Comparison of ENCODE assay signal across 8 cellular contexts in genomic region chr7:48035301-48035966, GRCh38. TPM values are rescaled to one million over a fixed set of nuclear protein-coding genes. Genes with fewer than 3 reads are reported as not detected.
A peak's percentile ranks its signal among the peaks of the same experiment; 100 is the strongest.
DNase-seq lines count a peak whose midpoint lies in the region; ATAC-seq, FAIRE-seq and TF ChIP-seq lines count a peak whose summit lies in the region.

Gene C7orf57 (plus strand): TSS chr7:48035543. CDS start chr7:48036309, 766 bp downstream.

- H3K27ac Mint-ChIP-seq in progenitor cell of endocrine pancreas (no peak within 1 kb of the TSS), type B pancreatic cell (peak within 1 kb of the TSS; percentile 67)

- intact Hi-C loops in right cardiac atrium (cut with DNase I), result loop anchor here in 3 of 4 donors (10.0 kb wide), 3 partner anchors 59 to 79 kb away; no protein-coding TSS in a partner anchor

- H3K27me3 ChIP-seq in right cardiac atrium (ENCODE audit: control insufficient read depth, insufficient read depth), result no peaks in the 10 kb centered on the region

- in situ Hi-C loops in G401 (cut with HindIII; ENCODE audit: low sequenced_read_pairs), result no loop called here

- H3K36me3 Mint-ChIP-seq in progenitor cell of endocrine pancreas (ENCODE audit: insufficient read depth), result no peaks in the 10 kb centered on the region
- no peaks in the 10 kb centered on the region for H3K36me3 Mint-ChIP-seq in type B pancreatic cell

- no peaks in the 10 kb centered on the region for H3K9me3 Mint-ChIP-seq in progenitor cell of endocrine pancreas (ENCODE audit: low read depth)
- no peaks in the 10 kb centered on the region for H3K9me3 Mint-ChIP-seq in type B pancreatic cell

- under 1% methylated on average over 62 of the region's 62 CpGs for WGBS in right cardiac atrium

- H3K4me3 ChIP-seq in right cardiac atrium (ENCODE audit: low read length), result peak within 1 kb of the TSS; percentile 44

- H3K27ac ChIP-seq in right cardiac atrium (ENCODE audit: low read length), result no peak within 1 kb of the TSS

- H3K4me1 Mint-ChIP-seq in progenitor cell of endocrine pancreas (ENCODE audit: low read depth) (peaks cover 5% of the 10 kb centered on the region), type B pancreatic cell (ENCODE audit: unreplicated experiment) (no peaks in the 10 kb centered on the region)

- no peak for TF ChIP-seq CTCF in progenitor cell of endocrine pancreas (IDR thresholded peaks at IDR 0.05; ENCODE audit: unreplicated experiment)
- TF ChIP-seq CTCF in type B pancreatic cell (conservative IDR thresholded peaks at IDR 0.05), result no peak

- H3K4me3 Mint-ChIP-seq in progenitor cell of endocrine pancreas (ENCODE audit: low read depth) (peak within 1 kb of the TSS; percentile 76), type B pancreatic cell (peak within 1 kb of the TSS; percentile 88)

- DNase-seq in G401 (ENCODE audit: low spot score), result peak; percentile 81
- DNase-seq in H54 (ENCODE audit: insufficient read length, low spot score), result peak; percentile 97
- DNase-seq in LoVo (ENCODE audit: low spot score), result peak; percentile 90
- DNase-seq in T-helper 1 cell, result peak; percentile 68 to 86 (median 76)
- peak; percentile 30 to 88 (median 74) for DNase-seq in amygdala (lab: John Stamatoyannopoulos, UW)
- DNase-seq in right cardiac atrium, result peak; percentile 95 to 97 (median 97)
- DNase-seq in progenitor cell of endocrine pancreas (ENCODE audit: low spot score, unreplicated experiment), result peak; percentile 82
- DNase-seq in type B pancreatic cell (ENCODE audit: extremely low spot score, unreplicated experiment), result peak; percentile 90

- peaks cover 55% of the 10 kb centered on the region for H3K27me3 Mint-ChIP-seq in progenitor cell of endocrine pancreas
- peaks cover 85% of the 10 kb centered on the region for H3K27me3 Mint-ChIP-seq in type B pancreatic cell

- no peaks in the 10 kb centered on the region for H3K4me1 ChIP-seq in right cardiac atrium (ENCODE audit: control insufficient read depth, insufficient read depth, low read length)

- H3K9me3 ChIP-seq in right cardiac atrium (ENCODE audit: control insufficient read depth, low read length), result no peaks in the 10 kb centered on the region

- TF ChIP-seq POLR2A in H54 (IDR thresholded peaks at IDR 0.05; ENCODE audit: low read depth, low read length), result no peak

- ATAC-seq in right cardiac atrium, result peak; percentile 100

- FAIRE-seq in H54 (lab: Jason Lieb, UNC), result no peak

RNA-seq across cellular contexts. Expression of gene C7orf57, which starts in this region (rescaled TPM):
- 0.47 and 0.49 TPM in 2 replicates for total RNA-seq in G401 (2014; rRNA removed; shearing (Covaris generic))
- total RNA-seq in right cardiac atrium, result not detected
- not detected for polyA plus RNA-seq in right cardiac atrium
- total RNA-seq in progenitor cell of endocrine pancreas, result not detected in 2 replicates
- 0.36 and 1.5 TPM in 2 replicates for total RNA-seq in type B pancreatic cell (ENCODE audit: low replicate concordance)

Comparison
In these comparisons a context has a peak if more than half of its experiments do, and no peak if none do; other contexts are left out.
1. Peak in DNase-seq in G401; RNA of the gene not detected or under 1 TPM.
2. Peak in DNase-seq, ATAC-seq and H3K4me3 ChIP-seq in right cardiac atrium; RNA of the gene not detected or under 1 TPM.
3. Peak in DNase-seq in progenitor cell of endocrine pancreas; RNA of the gene not detected or under 1 TPM.